In the genomic region with DNA sequence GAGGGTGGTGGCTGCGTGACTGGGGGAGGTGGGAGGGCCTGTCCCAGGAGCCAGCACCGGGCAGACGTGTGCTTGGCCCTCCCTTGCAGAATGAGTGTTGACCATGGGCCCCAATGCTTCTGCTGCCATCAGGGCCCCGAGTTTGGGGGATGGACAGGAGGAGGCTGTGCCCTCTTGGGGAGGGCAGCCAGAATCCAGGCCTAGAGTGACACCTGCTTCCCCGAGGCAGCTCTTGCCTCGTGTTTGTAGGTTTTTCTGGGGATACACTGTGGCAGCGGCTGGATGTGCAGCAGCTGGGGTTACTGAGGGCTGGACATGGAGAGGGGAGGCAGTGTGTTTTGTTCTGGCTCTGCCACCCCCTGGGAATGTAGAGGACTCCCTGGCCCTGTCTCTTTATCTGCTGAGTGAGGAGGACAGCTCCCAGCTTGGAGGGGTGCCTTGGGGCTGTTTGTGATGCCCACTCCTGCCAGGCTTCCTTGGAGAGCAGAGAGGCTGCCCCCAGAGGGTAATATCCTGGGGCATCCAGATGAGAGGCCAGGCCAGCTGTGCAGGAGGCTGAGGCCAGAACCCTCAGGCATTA, we compare ENCODE assay signal across 17 cellular contexts. TPM values are rescaled to one million over a fixed set of nuclear protein-coding genes. Genes with fewer than 3 reads are reported as not detected.
DNase-seq lines count a peak whose midpoint lies in the region; ATAC-seq, FAIRE-seq and TF ChIP-seq lines count a peak whose summit lies in the region.
"Had no signal": no experiment of that assay in that cellular context is flagged by ENCODE, and none has a peak within 500 bp of the region (broad histone marks: within the 10 kb centered on the region; RNA-seq: fewer than 3 reads in every experiment).

No MANE protein-coding gene starts in this region.

- FAIRE-seq in urothelium cell line (lab: Jason Lieb, UNC): no peak
- FAIRE-seq: G401.6, keratinocyte had no signal

- no peak for ATAC-seq in body of pancreas
- ATAC-seq: activated CD8-positive, alpha-beta T cell treated with anti-CD3 and anti-CD28 coated beads, Interleukin-2, amount 10 ng/mL, durations not matched to agents 7 days and 5 days; activated T-cell treated with anti-CD3 and anti-CD28 coated beads, Interleukin-2, amount 50 U/mL, for 72 hours; PC-3 had no signal

- in situ Hi-C loops in transverse colon (cut with MboI; ENCODE audit: low pct_ligation_motif_present in 1 of 4, low pct_unique_long_range_greater_than_20kb in 1 of 4, low sequenced_read_pairs in 3 of 4): no loop called here

- H3K4me2 ChIP-seq in neural cell (ENCODE audit: low read length): peak overlapping the region; percentile 90

- TF ChIP-seq POLR2A in body of pancreas (IDR thresholded peaks at IDR 0.05) (no peak), transverse colon (IDR thresholded peaks at IDR 0.05) (no peak)

- no peaks in the 10 kb centered on the region for H3K9me3 ChIP-seq in body of pancreas
- H3K9me3 ChIP-seq in cardiac muscle cell (ENCODE audit: low read depth): no peaks in the 10 kb centered on the region
- H3K9me3 ChIP-seq in neural cell (ENCODE audit: low read length): no peaks in the 10 kb centered on the region
- no peaks in the 10 kb centered on the region for H3K9me3 ChIP-seq in transverse colon
- no peaks in the 10 kb centered on the region for H3K9me3 ChIP-seq in effector memory CD4-positive, alpha-beta T cell (ENCODE audit: control insufficient read depth, low read length)

- peaks cover 5% of the 10 kb centered on the region for H3F3A ChIP-seq in neural cell (ENCODE audit: insufficient read depth, low read length, poor library complexity, severe bottlenecking)

- TF ChIP-seq EP300 in neural cell (conservative IDR thresholded peaks at IDR 0.05; ENCODE audit: poor library complexity, severe bottlenecking) (no peak), transverse colon (IDR thresholded peaks at IDR 0.05; ENCODE audit: low read depth) (no peak)

- H3K36me3 ChIP-seq in body of pancreas (replicated peaks in 1 of 2; ENCODE audit: insufficient read depth in 1 of 2, low read depth in 2 of 2) (no peaks in the 10 kb centered on the region), cardiac muscle cell (no peaks in the 10 kb centered on the region), neural cell (ENCODE audit: insufficient read depth, low read length) (no peaks in the 10 kb centered on the region), transverse colon (no peaks in the 10 kb centered on the region)
- H3K36me3 ChIP-seq in effector memory CD4-positive, alpha-beta T cell (ENCODE audit: control insufficient read depth, insufficient read depth, low read length): no peaks in the 10 kb centered on the region

- peak overlapping the region in 3 of 4 donors; percentile 67 to 90 (median 83) for H3K27ac ChIP-seq in body of pancreas
- H3K27ac ChIP-seq in cardiac muscle cell: peak overlapping the region; percentile 97
- H3K27ac ChIP-seq in neural cell (ENCODE audit: low read length): peak overlapping the region; percentile 93
- H3K27ac ChIP-seq in transverse colon: peak overlapping the region; percentile 81 to 88 (median 86)
- no peak overlapping the region for H3K27ac ChIP-seq in effector memory CD4-positive, alpha-beta T cell (ENCODE audit: insufficient read depth, low read length, poor library complexity, severe bottlenecking)

- peaks cover 88% of the 10 kb centered on the region for H3K4me1 ChIP-seq in body of pancreas
- peaks cover 75% of the 10 kb centered on the region for H3K4me1 ChIP-seq in cardiac muscle cell (ENCODE audit: low read depth)
- peaks cover 57 to 88% (median 79%) of the 10 kb centered on the region in 4 donors for H3K4me1 ChIP-seq in transverse colon
- H3K4me1 ChIP-seq in effector memory CD4-positive, alpha-beta T cell (ENCODE audit: control insufficient read depth, insufficient read depth, low read length, poor library complexity, severe bottlenecking): no peaks in the 10 kb centered on the region

- intact Hi-C loops in body of pancreas (cut with DNase I): no loop called here
- intact Hi-C loops in transverse colon (cut with DNase I; ENCODE audit: low total_unique reads): no loop called here

- H4K20me1 ChIP-seq in neural cell (ENCODE audit: insufficient read depth): no peaks in the 10 kb centered on the region

- TF ChIP-seq CTCF in body of pancreas (IDR thresholded peaks at IDR 0.05) (no peak), cardiac muscle cell (IDR thresholded peaks at IDR 0.05; ENCODE audit: low read depth, low read length) (no peak), neural cell (IDR thresholded peaks at IDR 0.05; ENCODE audit: poor library complexity, severe bottlenecking) (no peak), transverse colon (IDR thresholded peaks at IDR 0.05) (no peak)

- no peak for TF ChIP-seq RAD21 in neural cell (conservative IDR thresholded peaks at IDR 0.05)

- H3K4me3 ChIP-seq in body of pancreas (no peak overlapping the region), cardiac muscle cell (no peak overlapping the region), neural cell (ENCODE audit: low read length) (peak overlapping the region; percentile 60), transverse colon (no peak overlapping the region)
- H3K4me3 ChIP-seq in effector memory CD4-positive, alpha-beta T cell (ENCODE audit: insufficient read depth, low read depth, low read length, poor library complexity, severe bottlenecking): no peak overlapping the region

- WGBS in body of pancreas, 2 donors: 34 to 59% methylated on average over 6 to 7 of the region's 7 CpGs
- WGBS in transverse colon (ENCODE audit: low coverage in 1 of 2), 2 donors: 35% methylated on average over 6 of the region's 7 CpGs; no CpG with 5 or more reads in 1 of the 2 donors

- peaks cover 29% of the 10 kb centered on the region for H3K79me2 ChIP-seq in neural cell (replicated peaks; ENCODE audit: insufficient read depth, low read length)

- H3K9ac ChIP-seq in neural cell (ENCODE audit: low read length): peak overlapping the region; percentile 68

- H3K27me3 ChIP-seq in body of pancreas (no peaks in the 10 kb centered on the region), cardiac muscle cell (no peaks in the 10 kb centered on the region), neural cell (ENCODE audit: insufficient read depth, low read depth, low read length) (no peaks in the 10 kb centered on the region), transverse colon (no peaks in the 10 kb centered on the region)
- no peaks in the 10 kb centered on the region for H3K27me3 ChIP-seq in effector memory CD4-positive, alpha-beta T cell (replicated peaks; ENCODE audit: control insufficient read depth, insufficient read depth, low read length, poor library complexity, severe bottlenecking)

- no peaks in the 10 kb centered on the region for H3K9me2 ChIP-seq in neural cell (ENCODE audit: insufficient read depth, low read length)

- no peak overlapping the region for H2AFZ ChIP-seq in neural cell (ENCODE audit: low read depth, low read length)

- DNase-seq in body of pancreas (peak in 1 of 4 donors; percentile 5), cardiac muscle cell (ENCODE audit: low read depth in 1 of 2, low spot score in 1 of 2) (no peak), transverse colon (no peak), urothelium cell line (ENCODE audit: low spot score) (no peak)
- DNase-seq in effector memory CD4-positive, alpha-beta T cell: no peak
- no peak for DNase-seq in stimulated activated naive CD4-positive, alpha-beta T cell (lab: John Stamatoyannopoulos, UW)
- no peak for DNase-seq in stimulated activated CD4-positive, alpha-beta T cell treated with anti-CD3 and anti-CD28 coated beads, Interleukin-1b, Interleukin-23, amount 100 ng/mL, for 48 hours
- DNase-seq: activated CD4-positive, CD25-positive, alpha-beta regulatory T cell; activated CD8-positive, alpha-beta T cell treated with anti-CD3 and anti-CD28 coated beads, Interleukin-2, amount 10 ng/mL, durations not matched to agents 7 days and 5 days; activated naive CD8-positive, alpha-beta T cell treated with anti-CD3 and anti-CD28 coated beads for 36 hours; activated T-cell treated with anti-CD3 and anti-CD28 coated beads, Interleukin-2, amount 50 U/mL, for 72 hours; PC-3; stimulated activated CD4-positive, alpha-beta T cell treated with anti-CD3 and anti-CD28 coated beads, Interleukin-4, amount 100 ng/mL, for 24 hours had no signal

TF ChIP-seq in neural cell, 6 proteins besides CTCF, POLR2A, EP300 and RAD21:
- TF ChIP-seq POLR2AphosphoS5 (IDR thresholded peaks at IDR 0.05): no peak
- no peak for TF ChIP-seq EZH2 (IDR thresholded peaks at IDR 0.05; ENCODE audit: borderline replicate concordance, insufficient read depth, low read length, poor library complexity, severe bottlenecking)
- TF ChIP-seq TAF1 (IDR thresholded peaks at IDR 0.05; ENCODE audit: low read depth): no peak
- TF ChIP-seq MXI1 (conservative IDR thresholded peaks at IDR 0.05; ENCODE audit: poor library complexity, severe bottlenecking): no peak
- no peak for TF ChIP-seq SMC3 (conservative IDR thresholded peaks at IDR 0.05; ENCODE audit: poor library complexity)
- TF ChIP-seq, protein P1, sequence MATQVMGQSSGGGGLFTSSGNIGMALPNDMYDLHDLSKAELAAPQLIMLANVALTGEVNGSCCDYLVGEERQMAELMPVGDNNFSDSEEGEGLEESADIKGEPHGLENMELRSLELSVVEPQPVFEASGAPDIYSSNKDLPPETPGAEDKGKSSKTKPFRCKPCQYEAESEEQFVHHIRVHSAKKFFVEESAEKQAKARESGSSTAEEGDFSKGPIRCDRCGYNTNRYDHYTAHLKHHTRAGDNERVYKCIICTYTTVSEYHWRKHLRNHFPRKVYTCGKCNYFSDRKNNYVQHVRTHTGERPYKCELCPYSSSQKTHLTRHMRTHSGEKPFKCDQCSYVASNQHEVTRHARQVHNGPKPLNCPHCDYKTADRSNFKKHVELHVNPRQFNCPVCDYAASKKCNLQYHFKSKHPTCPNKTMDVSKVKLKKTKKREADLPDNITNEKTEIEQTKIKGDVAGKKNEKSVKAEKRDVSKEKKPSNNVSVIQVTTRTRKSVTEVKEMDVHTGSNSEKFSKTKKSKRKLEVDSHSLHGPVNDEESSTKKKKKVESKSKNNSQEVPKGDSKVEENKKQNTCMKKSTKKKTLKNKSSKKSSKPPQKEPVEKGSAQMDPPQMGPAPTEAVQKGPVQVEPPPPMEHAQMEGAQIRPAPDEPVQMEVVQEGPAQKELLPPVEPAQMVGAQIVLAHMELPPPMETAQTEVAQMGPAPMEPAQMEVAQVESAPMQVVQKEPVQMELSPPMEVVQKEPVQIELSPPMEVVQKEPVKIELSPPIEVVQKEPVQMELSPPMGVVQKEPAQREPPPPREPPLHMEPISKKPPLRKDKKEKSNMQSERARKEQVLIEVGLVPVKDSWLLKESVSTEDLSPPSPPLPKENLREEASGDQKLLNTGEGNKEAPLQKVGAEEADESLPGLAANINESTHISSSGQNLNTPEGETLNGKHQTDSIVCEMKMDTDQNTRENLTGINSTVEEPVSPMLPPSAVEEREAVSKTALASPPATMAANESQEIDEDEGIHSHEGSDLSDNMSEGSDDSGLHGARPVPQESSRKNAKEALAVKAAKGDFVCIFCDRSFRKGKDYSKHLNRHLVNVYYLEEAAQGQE (IDR thresholded peaks at IDR 0.05; ENCODE audit: borderline replicate concordance): no peak

RNA-seq across cellular contexts. Expression of a gene that starts 22.7 kb away (rescaled TPM):
- total RNA-seq in body of pancreas (100 to 1,000 TPM in 1 of 2 donors, 10 to 100 TPM in 1; 85.4 to 173 TPM), cardiac muscle cell (31.6 and 92.2 TPM in 2 replicates), transverse colon (100 to 1,000 TPM; 133 to 618 (median 157) TPM)
- polyA plus RNA-seq in cardiac muscle cell (34.5 and 88.3 TPM in 2 replicates), neural cell (37.1 and 38.3 TPM in 2 replicates)
- 53.8 and 78.4 TPM in 2 replicates for polyA minus RNA-seq in neural cell
- total RNA-seq: activated CD8-positive, alpha-beta T cell treated with anti-CD3 and anti-CD28 coated beads, Interleukin-2, amount 10 ng/mL, durations not matched to agents 7 days and 5 days; fibroblast of lung had no signal
- polyA plus RNA-seq: fibroblast of lung, keratinocyte had no signal
